Comparison of ENCODE assay signal across 1 cellular context in genomic region chr19:16957151-16957662, GRCh38.
A peak's percentile ranks its signal among the peaks of the same experiment; 100 is the strongest.
TF ChIP-seq lines count a peak whose summit lies in the region.

No MANE protein-coding gene starts in this region.

TF ChIP-seq in HEK293, 187 proteins besides CTCF, POLR2A, EP300 and RAD21 (continued from another document):
- 0 out of 2 replicates have a peak, but pooled peaks have one; percentile 42 for TF ChIP-seq ZNF398 (tag by site-specific recombination; IDR thresholded peaks at IDR 0.05)
- TF ChIP-seq ZNF169 (tag by site-specific recombination; IDR thresholded peaks at IDR 0.05), result no peak
- no peak for TF ChIP-seq HOXA7 (CRISPR knock-in tag; IDR thresholded peaks at IDR 0.05; ENCODE audit: borderline replicate concordance)
- TF ChIP-seq ZEB2 (tag by site-specific recombination; IDR thresholded peaks at IDR 0.05), result no peak
- TF ChIP-seq PRDM1 (tag by site-specific recombination; IDR thresholded peaks at IDR 0.05), result no peak
- TF ChIP-seq ZNF707 (tag by site-specific recombination; IDR thresholded peaks at IDR 0.05), result no peak
- TF ChIP-seq OSR2 (tag by site-specific recombination; IDR thresholded peaks at IDR 0.05), result peak; percentile 50; the same call in 1 of the 2 replicates
- TF ChIP-seq ZNF335 (tag by site-specific recombination; conservative IDR thresholded peaks at IDR 0.05), result 0 out of 2 replicates have a peak, but pooled peaks have one; percentile 25
- TF ChIP-seq ZNF302 (tag by site-specific recombination; IDR thresholded peaks at IDR 0.05; ENCODE audit: low read depth), result no peak
- TF ChIP-seq HOXD13 (CRISPR knock-in tag; IDR thresholded peaks at IDR 0.05; ENCODE audit: borderline replicate concordance), result no peak
- TF ChIP-seq ZNF549 (tag by site-specific recombination; IDR thresholded peaks at IDR 0.05), result no peak
- TF ChIP-seq ZNF18 (tag by site-specific recombination; IDR thresholded peaks at IDR 0.05), result no peak
- no peak for TF ChIP-seq ZNF623 (tag by site-specific recombination; IDR thresholded peaks at IDR 0.05)
- 0 out of 2 replicates have a peak, but pooled peaks have one; percentile 30 for TF ChIP-seq ZNF580 (tag by site-specific recombination; IDR thresholded peaks at IDR 0.05)
- no peak for TF ChIP-seq ZNF48 (tag by site-specific recombination; IDR thresholded peaks at IDR 0.05)
- TF ChIP-seq ZBTB17 (tag by site-specific recombination; IDR thresholded peaks at IDR 0.05), result peak; percentile 35; the same call in 1 of the 2 replicates
- no peak for TF ChIP-seq ZFP37 (tag by site-specific recombination; IDR thresholded peaks at IDR 0.05)
- peak; percentile 42; the same call in 1 of the 2 replicates for TF ChIP-seq ZSCAN16 (tag by site-specific recombination; IDR thresholded peaks at IDR 0.05)
- peak; percentile 48 for TF ChIP-seq IKZF3 (tag by site-specific recombination; IDR thresholded peaks at IDR 0.05)
- no peak for TF ChIP-seq ZXDB (tag by site-specific recombination; IDR thresholded peaks at IDR 0.05)
- peak; percentile 69; the same call in 1 of the 2 replicates for TF ChIP-seq ZBTB44 (tag by site-specific recombination; IDR thresholded peaks at IDR 0.05)
- peak; percentile 60; the same call in 1 of the 2 replicates for TF ChIP-seq ZNF341 (tag by site-specific recombination; IDR thresholded peaks at IDR 0.05; ENCODE audit: low read depth)
- TF ChIP-seq ZNF518A (tag by site-specific recombination; conservative IDR thresholded peaks at IDR 0.05; ENCODE audit: low read depth), result no peak
- TF ChIP-seq ZNF561 (tag by site-specific recombination; IDR thresholded peaks at IDR 0.05; ENCODE audit: borderline replicate concordance), result no peak
- TF ChIP-seq KLF8 (tag by site-specific recombination; IDR thresholded peaks at IDR 0.05), result no peak
- TF ChIP-seq ZNF544 (tag by site-specific recombination; IDR thresholded peaks at IDR 0.05), result no peak
- peak; percentile 65 for TF ChIP-seq ZBTB8A (tag by site-specific recombination; IDR thresholded peaks at IDR 0.05)
- TF ChIP-seq BCL6B (tag by site-specific recombination; IDR thresholded peaks at IDR 0.05), result no peak
- no peak for TF ChIP-seq KLF7 (tag by site-specific recombination; IDR thresholded peaks at IDR 0.05; ENCODE audit: borderline replicate concordance)
- TF ChIP-seq ZNF112 (tag by site-specific recombination; IDR thresholded peaks at IDR 0.05), result no peak
- TF ChIP-seq PRDM6 (tag by site-specific recombination; IDR thresholded peaks at IDR 0.05), result peak; percentile 95
- TF ChIP-seq ZBTB26 (tag by site-specific recombination; optimal IDR thresholded peaks at IDR 0.05), result no peak
- no peak for TF ChIP-seq ZNF350 (tag by site-specific recombination; IDR thresholded peaks at IDR 0.05)
- TF ChIP-seq ZNF354C (tag by site-specific recombination; IDR thresholded peaks at IDR 0.05; ENCODE audit: borderline replicate concordance, low read depth), result no peak
- TF ChIP-seq ZNF600 (tag by site-specific recombination; IDR thresholded peaks at IDR 0.05), result 0 out of 2 replicates have a peak, but pooled peaks have one; percentile 18
- TF ChIP-seq ELK4 (IDR thresholded peaks at IDR 0.05; ENCODE audit: borderline replicate concordance, low read depth, low read length), result no peak
- TF ChIP-seq WT1 (tag by site-specific recombination; IDR thresholded peaks at IDR 0.05), result 0 out of 2 replicates have a peak, but pooled peaks have one; percentile 29
- no peak for TF ChIP-seq KLF1 (tag by site-specific recombination; IDR thresholded peaks at IDR 0.05)
- TF ChIP-seq ZNF843 (tag by site-specific recombination; IDR thresholded peaks at IDR 0.05), result peak; percentile 62; the same call in 1 of the 2 replicates
- TF ChIP-seq MZF1 (tag by site-specific recombination; IDR thresholded peaks at IDR 0.05; ENCODE audit: borderline replicate concordance), result peak; percentile 57; the same call in 1 of the 2 replicates
- peak; percentile 87 for TF ChIP-seq GLIS1 (tag by site-specific recombination; IDR thresholded peaks at IDR 0.05)
- TF ChIP-seq ZBTB20 (tag by site-specific recombination; IDR thresholded peaks at IDR 0.05), result peak; percentile 47
- peak; percentile 70; the same call in 1 of the 2 replicates for TF ChIP-seq TRIM28 (IDR thresholded peaks at IDR 0.05; ENCODE audit: borderline replicate concordance, low read length)
- TF ChIP-seq TCF7L2 (IDR thresholded peaks at IDR 0.05; ENCODE audit: borderline replicate concordance, low read depth, low read length), result no peak
